In genomic region chr18:7454429-7454828, GRCh38 we compare ENCODE assay signal across 31 cellular contexts.
"Had no signal": no experiment of that assay in that cellular context is flagged by ENCODE, and none has a peak within 500 bp of the region (broad histone marks: within the 10 kb centered on the region; RNA-seq: fewer than 3 reads in every experiment).

No MANE protein-coding gene starts in this region.

- H3K36me3 Mint-ChIP-seq: naive B cell; naive thymus-derived CD8-positive, alpha-beta T cell; natural killer cell treated with Interleukin-12 subunit alpha and Interleukin-12 subunit beta and Interleukin-15 and Interleukin-18, amount 100 ng/mL, for 72 hours; stimulated activated memory B cell treated with anti-CD40 and anti-IgM and Interleukin-4, amounts not matched to agents 10 μg/mL and 1 μg/mL and 100 μg/mL, for 72 hours; type B pancreatic cell had no signal

- H3K9me3 Mint-ChIP-seq: natural killer cell treated with Interleukin-12 subunit alpha and Interleukin-12 subunit beta and Interleukin-15 and Interleukin-18, amount 100 ng/mL, for 72 hours; nephron progenitor cell; neural crest cell; stimulated activated naive CD8-positive, alpha-beta T cell treated with anti-CD3 and anti-CD28 coated beads, Interleukin-15, amount 100 ng/mL, for 72 hours; type B pancreatic cell had no signal

- H3K4me3 ChIP-seq: psoas muscle, skin epidermis, smooth muscle cell, spleen, suprapubic skin, testis, tibial artery, transverse colon, upper lobe of right lung, uterus had no signal

- H3K27ac ChIP-seq: parathyroid adenoma, psoas muscle, skin epidermis, spleen, suprapubic skin, testis, tibial artery, transverse colon, upper lobe of right lung, uterus had no signal

- H3K27me3 Mint-ChIP-seq: naive B cell; natural killer cell treated with Interleukin-12 subunit alpha and Interleukin-12 subunit beta and Interleukin-15 and Interleukin-18, amount 100 ng/mL, for 72 hours; stimulated activated memory B cell treated with anti-CD40 and anti-IgM and Interleukin-4, amounts not matched to agents 10 μg/mL and 1 μg/mL and 100 μg/mL, for 72 hours; stimulated activated naive CD8-positive, alpha-beta T cell treated with anti-CD3 and anti-CD28 coated beads, Interleukin-15, amount 100 ng/mL, for 72 hours had no signal

- H3K4me2 ChIP-seq: smooth muscle cell had no signal

- H3K4me1 ChIP-seq: parathyroid adenoma, psoas muscle, spleen, suprapubic skin, tibial artery, transverse colon, upper lobe of right lung, uterus had no signal

- H3K79me2 ChIP-seq: parathyroid adenoma had no signal

- DNase-seq: naive B cell; naive thymus-derived CD8-positive, alpha-beta T cell; nephron progenitor cell; occipital lobe; posterior cingulate gyrus; psoas muscle; right cardiac atrium; spleen; stimulated activated CD4-positive, alpha-beta T cell treated with anti-CD3 and anti-CD28 coated beads, Interleukin-12 subunit alpha, Interleukin-12 subunit beta, amount 100 ng/mL, for 4 hours; stimulated activated CD4-positive, alpha-beta T cell treated with anti-CD3 and anti-CD28 coated beads, Interleukin-1b, Interleukin-23, amount 100 ng/mL, for 48 hours; stimulated activated CD4-positive, alpha-beta T cell treated with anti-CD3 and anti-CD28 coated beads, Interleukin-4, amount 100 ng/mL, for 1 hour; stimulated activated CD4-positive, alpha-beta T cell treated with anti-CD3 and anti-CD28 coated beads, Interleukin-4, amount 100 ng/mL, for 4 hours; stimulated activated CD8-positive, alpha-beta memory T cell treated with anti-CD3 and anti-CD28 coated beads, Interleukin-4, amount 100 ng/mL, for 48 hours; stimulated activated naive CD4-positive, alpha-beta T cell; stimulated activated naive CD8-positive, alpha-beta T cell treated with anti-CD3 and anti-CD28 coated beads, Interleukin-15, amount 100 ng/mL, for 72 hours; stimulated activated naive CD8-positive, alpha-beta T cell treated with anti-CD3 and anti-CD28 coated beads, Interleukin-15, Interleukin-2, amounts not matched to agents 100 U/mL and 50 U/mL, for 24 hours; substantia nigra; testis; tibial artery; transverse colon; upper lobe of right lung; uterus had no signal

- H3K4me1 Mint-ChIP-seq: naive B cell; naive thymus-derived CD8-positive, alpha-beta T cell; stimulated activated memory B cell treated with anti-CD40 and anti-IgM and Interleukin-4, amounts not matched to agents 10 μg/mL and 1 μg/mL and 100 μg/mL, for 72 hours; stimulated activated naive CD8-positive, alpha-beta T cell treated with anti-CD3 and anti-CD28 coated beads, Interleukin-15, amount 100 ng/mL, for 72 hours had no signal

- H3K9ac ChIP-seq: parathyroid adenoma had no signal

- H3K9me3 ChIP-seq: psoas muscle, spleen, suprapubic skin, testis, tibial artery, transverse colon, upper lobe of right lung, uterus had no signal

- ATAC-seq: naive thymus-derived CD8-positive, alpha-beta T cell; natural killer cell treated with Interleukin-12 subunit alpha and Interleukin-12 subunit beta and Interleukin-15 and Interleukin-18, amount 100 ng/mL, for 72 hours; psoas muscle; right cardiac atrium; sciatic nerve; stimulated activated memory B cell treated with anti-CD40 and anti-IgM and Interleukin-4, amounts not matched to agents 10 μg/mL and 1 μg/mL and 100 μg/mL, for 72 hours; stimulated activated naive CD8-positive, alpha-beta T cell treated with anti-CD3 and anti-CD28 coated beads, Interleukin-15, amount 100 ng/mL, for 72 hours; stimulated activated naive CD8-positive, alpha-beta T cell treated with anti-CD3 and anti-CD28 coated beads, Interleukin-15, Interleukin-2, amounts not matched to agents 100 U/mL and 50 U/mL, for 24 hours; upper lobe of right lung had no signal

- H3K27me3 ChIP-seq: spleen, suprapubic skin, testis, tibial artery, transverse colon, upper lobe of right lung, uterus had no signal

- H3K27ac Mint-ChIP-seq: naive B cell; naive thymus-derived CD8-positive, alpha-beta T cell; natural killer cell treated with Interleukin-12 subunit alpha and Interleukin-12 subunit beta and Interleukin-15 and Interleukin-18, amount 100 ng/mL, for 72 hours; nephron progenitor cell; stimulated activated memory B cell treated with anti-CD40 and anti-IgM and Interleukin-4, amounts not matched to agents 10 μg/mL and 1 μg/mL and 100 μg/mL, for 72 hours; stimulated activated naive CD8-positive, alpha-beta T cell treated with anti-CD3 and anti-CD28 coated beads, Interleukin-15, amount 100 ng/mL, for 72 hours; type B pancreatic cell had no signal

- H3K36me3 ChIP-seq: spleen, suprapubic skin, tibial artery, transverse colon, upper lobe of right lung, uterus had no signal

- H3K4me3 Mint-ChIP-seq: naive B cell; naive thymus-derived CD8-positive, alpha-beta T cell; natural killer cell treated with Interleukin-12 subunit alpha and Interleukin-12 subunit beta and Interleukin-15 and Interleukin-18, amount 100 ng/mL, for 72 hours; nephron progenitor cell; neural crest cell; stimulated activated memory B cell treated with anti-CD40 and anti-IgM and Interleukin-4, amounts not matched to agents 10 μg/mL and 1 μg/mL and 100 μg/mL, for 72 hours; stimulated activated naive CD8-positive, alpha-beta T cell treated with anti-CD3 and anti-CD28 coated beads, Interleukin-15, amount 100 ng/mL, for 72 hours; type B pancreatic cell had no signal
